In genomic region chr16:85474808-85475207, GRCh38 we compare ENCODE assay signal across 23 cellular contexts.
A peak's percentile ranks its signal among the peaks of the same experiment; 100 is the strongest.
DNase-seq lines count a peak whose midpoint lies in the region; ATAC-seq and TF ChIP-seq lines count a peak whose summit lies in the region.
"Had no signal": no experiment of that assay in that cellular context is flagged by ENCODE, and none has a peak within 500 bp of the region (broad histone marks: within the 10 kb centered on the region; RNA-seq: fewer than 3 reads in every experiment).

No MANE protein-coding gene starts in this region.

- POLR2A ChIA-PET in GM10248 (lab: Yijun Ruan, JAX) = no interaction called here
- POLR2A ChIA-PET in activated CD8-positive, alpha-beta T cell treated with anti-CD3 and anti-CD28 coated beads for 36 hours (lab: Charles Lee) = interaction anchor here (0.6 kb wide), 1 partner anchor 281 kb away, joined by 3 read pairs; no protein-coding TSS in a partner anchor

- peaks cover 95% of the 10 kb centered on the region for H3K4me1 ChIP-seq in BLaER1

- peak overlapping the region; percentile 94 for H3K4me2 ChIP-seq in BLaER1

- H3K9me3 ChIP-seq in BLaER1 (no peaks in the 10 kb centered on the region), T-helper 17 cell (ENCODE audit: control insufficient read depth, low read length, poor library complexity, severe bottlenecking) (no peaks in the 10 kb centered on the region)
- H3K9me3 ChIP-seq: left lung, transverse colon had no signal

- peak overlapping the region; percentile 49 for H3K27ac ChIP-seq in BLaER1
- H3K27ac ChIP-seq: left lung, SK-N-MC, transverse colon had no signal

- no peaks in the 10 kb centered on the region for H3K9me3 Mint-ChIP-seq in osteocyte (ENCODE audit: unreplicated experiment)
- no peaks in the 10 kb centered on the region for H3K9me3 Mint-ChIP-seq in activated CD8-positive, alpha-beta T cell treated with anti-CD3 and anti-CD28 coated beads for 36 hours
- H3K9me3 Mint-ChIP-seq: activated CD4-positive, alpha-beta memory T cell treated with anti-CD3 and anti-CD28 coated beads for 36 hours; activated naive CD8-positive, alpha-beta T cell treated with anti-CD3 and anti-CD28 coated beads for 36 hours; stimulated activated naive CD8-positive, alpha-beta T cell treated with anti-CD3 and anti-CD28 coated beads, Interleukin-15, amount 100 ng/mL, for 72 hours had no signal

- ATAC-seq in T-helper 17 cell (no peak), HG02588 (IDR thresholded peaks at IDR 0.05; ENCODE audit: unreplicated experiment) (no peak)
- ATAC-seq in activated CD8-positive, alpha-beta T cell treated with anti-CD3 and anti-CD28 coated beads for 36 hours = no peak
- ATAC-seq: activated CD4-positive, CD25-positive, alpha-beta regulatory T cell treated with anti-CD3 and anti-CD28 coated beads, Interleukin-2, amount 50 U/mL, for 24 hours had no signal

- CTCF ChIA-PET in GM10248 (lab: Yijun Ruan, JAX) = no interaction called here
- CTCF ChIA-PET in activated CD8-positive, alpha-beta T cell treated with anti-CD3 and anti-CD28 coated beads for 36 hours (lab: Charles Lee) = interaction anchor here (1.0 kb wide), 1 partner anchor 135 kb away, joined by 3 read pairs; no protein-coding TSS in a partner anchor

- H3K36me3 ChIP-seq in BLaER1 = no peaks in the 10 kb centered on the region
- H3K36me3 ChIP-seq: left lung, transverse colon had no signal

- no peaks in the 10 kb centered on the region for H3K27me3 ChIP-seq in BLaER1
- H3K27me3 ChIP-seq: left lung, transverse colon had no signal

- DNase-seq in T-helper 17 cell (no peak), fibroblast of villous mesenchyme (ENCODE audit: low read depth) (peak; percentile 31), osteocyte (ENCODE audit: extremely low spot score, unreplicated experiment) (no peak), GM10248 (ENCODE audit: extremely low spot score) (no peak), cerebellum (ENCODE audit: low spot score) (no peak)
- DNase-seq in activated CD8-positive, alpha-beta T cell treated with anti-CD3 and anti-CD28 coated beads for 36 hours = no peak
- DNase-seq: activated CD4-positive, alpha-beta memory T cell treated with anti-CD3 and anti-CD28 coated beads for 36 hours; activated effector memory CD4-positive, alpha-beta T cell treated with Interleukin-2 at 50 U/mL for 16 hours; activated naive CD8-positive, alpha-beta T cell treated with anti-CD3 and anti-CD28 coated beads for 36 hours; cerebellar nuclear complex; DMS53; foreskin melanocyte; GF-D8; Karpas-422; left lung; NCI-H187 treated with DMSO at 0.1 percent for 48 hours; stimulated activated naive CD8-positive, alpha-beta T cell treated with anti-CD3 and anti-CD28 coated beads, Interleukin-15, amount 100 ng/mL, for 72 hours; transverse colon had no signal

- peaks cover 35% of the 10 kb centered on the region for H3K27me3 Mint-ChIP-seq in T-helper 17 cell
- no peaks in the 10 kb centered on the region for H3K27me3 Mint-ChIP-seq in osteocyte (ENCODE audit: unreplicated experiment)
- no peaks in the 10 kb centered on the region for H3K27me3 Mint-ChIP-seq in activated CD8-positive, alpha-beta T cell treated with anti-CD3 and anti-CD28 coated beads for 36 hours
- H3K27me3 Mint-ChIP-seq: activated naive CD8-positive, alpha-beta T cell treated with anti-CD3 and anti-CD28 coated beads for 36 hours had no signal

- no peak for TF ChIP-seq CTCF in fibroblast of villous mesenchyme (IDR thresholded peaks at IDR 0.05; ENCODE audit: insufficient read depth, low read depth, low read length)
- TF ChIP-seq CTCF in osteocyte (IDR thresholded peaks at IDR 0.05) = no peak
- no peak for TF ChIP-seq CTCF in GM10248 (IDR thresholded peaks at IDR 0.05; ENCODE audit: control extremely low read depth, extremely low read depth, low read depth, missing control alignments)
- TF ChIP-seq CTCF in activated CD8-positive, alpha-beta T cell treated with anti-CD3 and anti-CD28 coated beads for 36 hours (IDR thresholded peaks at IDR 0.05) = no peak

- H3K4me1 Mint-ChIP-seq in T-helper 17 cell (peaks cover 5% of the 10 kb centered on the region), osteocyte (ENCODE audit: unreplicated experiment) (peaks cover 24% of the 10 kb centered on the region)
- H3K4me1 Mint-ChIP-seq in activated CD8-positive, alpha-beta T cell treated with anti-CD3 and anti-CD28 coated beads for 36 hours (ENCODE audit: low read depth) = no peaks in the 10 kb centered on the region
- H3K4me1 Mint-ChIP-seq: B cell had no signal

- H3K9ac ChIP-seq in BLaER1 = 0 out of 2 replicates have a peak overlapping the region, but pooled peaks have one; percentile 8

- H3K4me3 ChIP-seq in BLaER1 (no peak overlapping the region), fibroblast of villous mesenchyme (ENCODE audit: low read depth, low read length) (no peak overlapping the region)
- H3K4me3 ChIP-seq: left lung, SK-N-MC, transverse colon had no signal

- intact Hi-C loops in activated CD8-positive, alpha-beta T cell treated with anti-CD3 and anti-CD28 coated beads for 36 hours (cut with micrococcal nuclease) = no loop called here

- peaks cover 3% of the 10 kb centered on the region for H3K36me3 Mint-ChIP-seq in T-helper 17 cell (ENCODE audit: low read depth)
- H3K36me3 Mint-ChIP-seq in osteocyte (ENCODE audit: unreplicated experiment) = no peaks in the 10 kb centered on the region
- no peaks in the 10 kb centered on the region for H3K36me3 Mint-ChIP-seq in activated CD8-positive, alpha-beta T cell treated with anti-CD3 and anti-CD28 coated beads for 36 hours (ENCODE audit: low read depth)
- H3K36me3 Mint-ChIP-seq: activated CD4-positive, alpha-beta memory T cell treated with anti-CD3 and anti-CD28 coated beads for 36 hours; activated naive CD8-positive, alpha-beta T cell treated with anti-CD3 and anti-CD28 coated beads for 36 hours had no signal

- no peaks in the 10 kb centered on the region for H4K20me1 ChIP-seq in BLaER1

- H3K4me3 Mint-ChIP-seq in T-helper 17 cell (no peak overlapping the region), osteocyte (ENCODE audit: unreplicated experiment) (no peak overlapping the region)
- H3K4me3 Mint-ChIP-seq in activated CD8-positive, alpha-beta T cell treated with anti-CD3 and anti-CD28 coated beads for 36 hours = no peak overlapping the region
- H3K4me3 Mint-ChIP-seq: activated CD4-positive, alpha-beta memory T cell treated with anti-CD3 and anti-CD28 coated beads for 36 hours; activated naive CD8-positive, alpha-beta T cell treated with anti-CD3 and anti-CD28 coated beads for 36 hours; B cell; stimulated activated naive CD8-positive, alpha-beta T cell treated with anti-CD3 and anti-CD28 coated beads, Interleukin-15, amount 100 ng/mL, for 72 hours had no signal

- H3K27ac Mint-ChIP-seq in T-helper 17 cell (peak overlapping the region; percentile 77), osteocyte (ENCODE audit: unreplicated experiment) (peak overlapping the region; percentile 6)
- no peak overlapping the region for H3K27ac Mint-ChIP-seq in activated CD8-positive, alpha-beta T cell treated with anti-CD3 and anti-CD28 coated beads for 36 hours
- H3K27ac Mint-ChIP-seq: activated CD4-positive, alpha-beta memory T cell treated with anti-CD3 and anti-CD28 coated beads for 36 hours; activated naive CD8-positive, alpha-beta T cell treated with anti-CD3 and anti-CD28 coated beads for 36 hours; B cell; stimulated activated naive CD8-positive, alpha-beta T cell treated with anti-CD3 and anti-CD28 coated beads, Interleukin-15, amount 100 ng/mL, for 72 hours had no signal
